19 cellular contexts compared by ENCODE assay signal in the genomic region with DNA sequence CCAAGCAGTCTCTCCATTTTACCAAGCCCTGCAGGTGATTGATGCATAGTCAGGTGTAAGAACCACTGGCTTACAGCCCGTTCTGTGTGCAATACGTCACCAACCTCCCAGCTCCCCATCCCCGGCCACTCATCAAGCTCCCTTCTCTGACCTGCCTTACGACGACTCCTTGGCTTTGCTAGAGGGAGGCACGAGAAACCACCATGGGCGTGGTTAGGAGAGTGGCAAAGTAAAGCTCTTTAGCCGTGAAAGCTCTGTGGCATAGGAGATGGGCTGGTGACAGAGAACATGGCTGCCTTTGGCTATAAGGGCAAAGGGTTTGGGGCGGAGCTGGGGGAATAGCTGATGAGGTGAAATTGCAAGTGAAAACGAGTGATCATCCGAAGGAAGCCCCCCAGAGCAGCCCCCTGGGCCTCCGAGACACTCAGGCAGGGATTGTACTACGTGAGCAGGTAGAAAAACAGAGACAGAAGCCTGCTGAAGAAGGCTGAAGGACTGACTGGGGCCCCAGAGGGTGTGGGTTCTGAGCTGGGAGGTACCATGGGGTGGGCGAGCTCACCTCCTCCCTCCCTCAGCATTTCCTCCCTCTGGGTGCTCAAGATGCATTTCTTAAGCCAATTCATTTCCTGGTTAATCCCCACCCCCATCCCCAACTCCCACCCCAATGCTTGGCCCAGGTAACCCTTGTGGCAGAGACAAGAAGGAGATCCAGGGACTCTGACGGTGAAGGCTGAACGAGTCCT.
"Had no signal": no experiment of that assay in that cellular context is flagged by ENCODE, and none has a peak within 500 bp of the region (broad histone marks: within the 10 kb centered on the region; RNA-seq: fewer than 3 reads in every experiment).

No MANE protein-coding gene starts in this region.

- H3K36me3 ChIP-seq: cardiac muscle cell, tibial nerve, vagina had no signal

- H3K27ac ChIP-seq: cardiac muscle cell, dorsolateral prefrontal cortex, tibial nerve, vagina had no signal

- H3K4me1 Mint-ChIP-seq: natural killer cell had no signal

- DNase-seq: activated CD4-positive, alpha-beta T cell treated with anti-CD3 and anti-CD28 coated beads for 48 hours; activated CD4-positive, CD25-positive, alpha-beta regulatory T cell; activated CD8-positive, alpha-beta memory T cell treated with anti-CD3 and anti-CD28 coated beads, Interleukin-2, amount 50 U/mL, for 48 hours; activated gamma-delta T cell treated with Interleukin-2 at 50 U/mL for 16 hours; amniotic stem cell; dorsolateral prefrontal cortex; foreskin fibroblast; left cardiac atrium; mesendoderm; natural killer cell; stimulated activated CD4-positive, alpha-beta T cell treated with anti-CD3 and anti-CD28 coated beads, Interleukin-12 subunit alpha, Interleukin-12 subunit beta, amount 100 ng/mL, for 4 hours; stimulated activated CD4-positive, alpha-beta T cell treated with anti-CD3 and anti-CD28 coated beads, Interleukin-1b, Interleukin-23, amount 100 ng/mL, for 48 hours; stimulated activated naive CD4-positive, alpha-beta T cell treated with Interleukin-2 at 50 U/mL for 16 hours; T-cell had no signal

- H3K27ac Mint-ChIP-seq: activated naive CD4-positive, alpha-beta T cell treated with anti-CD3 and anti-CD28 coated beads, Interleukin-2, amount 50 U/mL, for 72 hours; activated T-helper 1 cell treated with anti-CD3 and anti-CD28 coated beads, Interleukin-12 subunit alpha, Interleukin-12 subunit beta, Interleukin-2, Interleukin-4 antibody, amounts not matched to agents 30 ng/mL and 10 ng/mL and 1 ng/mL, durations not matched to agents 14 hours and 24 hours and 36 hours; natural killer cell had no signal

- H3K4me3 Mint-ChIP-seq: activated T-helper 1 cell treated with anti-CD3 and anti-CD28 coated beads, Interleukin-12 subunit alpha, Interleukin-12 subunit beta, Interleukin-2, Interleukin-4 antibody, amounts not matched to agents 30 ng/mL and 10 ng/mL and 1 ng/mL, durations not matched to agents 14 hours and 24 hours and 36 hours; natural killer cell had no signal

- H3K4me3 ChIP-seq: cardiac muscle cell, dorsolateral prefrontal cortex, tibial nerve, vagina had no signal

- H3K4me1 ChIP-seq: tibial nerve, vagina had no signal

- H3K27me3 ChIP-seq: cardiac muscle cell, dorsolateral prefrontal cortex, tibial nerve, vagina had no signal

- H3K9me3 Mint-ChIP-seq: activated naive CD4-positive, alpha-beta T cell treated with anti-CD3 and anti-CD28 coated beads, Interleukin-2, amount 50 U/mL, for 72 hours; activated T-helper 1 cell treated with anti-CD3 and anti-CD28 coated beads, Interleukin-12 subunit alpha, Interleukin-12 subunit beta, Interleukin-2, Interleukin-4 antibody, amounts not matched to agents 30 ng/mL and 10 ng/mL and 1 ng/mL, durations not matched to agents 14 hours and 24 hours and 36 hours; natural killer cell; T-cell had no signal

- H3K9me3 ChIP-seq: tibial nerve, vagina had no signal

- H3K36me3 Mint-ChIP-seq: activated naive CD4-positive, alpha-beta T cell treated with anti-CD3 and anti-CD28 coated beads, Interleukin-2, amount 50 U/mL, for 72 hours; natural killer cell; T-cell had no signal
